In the genomic region with DNA sequence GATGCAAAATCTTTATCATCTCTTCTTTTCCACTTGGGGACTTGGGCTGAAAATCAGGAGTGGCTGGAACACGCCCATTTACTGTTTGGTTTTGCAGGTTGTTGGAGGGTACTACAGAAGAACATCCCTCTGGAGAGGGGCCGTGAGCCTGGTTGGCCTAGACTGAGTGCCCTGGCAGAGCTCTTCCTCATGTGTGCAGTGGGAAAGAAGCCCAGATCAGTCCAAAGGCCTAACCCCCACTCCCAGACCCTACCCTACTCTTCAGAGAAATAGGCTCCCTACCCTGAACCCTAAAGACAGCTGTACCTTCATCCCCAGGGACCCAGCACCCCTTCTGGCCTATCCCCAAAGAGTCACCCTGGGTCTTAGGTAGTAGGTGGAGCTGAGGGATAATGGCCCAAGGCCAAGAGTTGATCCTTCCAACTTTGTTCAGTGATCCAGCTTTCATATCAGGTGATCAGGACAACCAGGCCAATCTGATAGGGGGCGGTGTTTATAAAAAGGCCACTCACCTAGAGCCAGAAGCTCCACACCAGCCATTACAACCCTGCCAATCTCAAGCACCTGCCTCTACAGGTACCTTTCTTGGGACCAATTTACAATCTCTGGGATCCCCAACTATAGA, we compare ENCODE assay signal across 38 cellular contexts. TPM values are rescaled to one million over a fixed set of nuclear protein-coding genes. Genes with fewer than 3 reads are reported as not detected.
"Had no signal": no experiment of that assay in that cellular context is flagged by ENCODE, and none has a peak within 500 bp of the region (broad histone marks: within the 10 kb centered on the region; RNA-seq: fewer than 3 reads in every experiment).

A gene with protein sequence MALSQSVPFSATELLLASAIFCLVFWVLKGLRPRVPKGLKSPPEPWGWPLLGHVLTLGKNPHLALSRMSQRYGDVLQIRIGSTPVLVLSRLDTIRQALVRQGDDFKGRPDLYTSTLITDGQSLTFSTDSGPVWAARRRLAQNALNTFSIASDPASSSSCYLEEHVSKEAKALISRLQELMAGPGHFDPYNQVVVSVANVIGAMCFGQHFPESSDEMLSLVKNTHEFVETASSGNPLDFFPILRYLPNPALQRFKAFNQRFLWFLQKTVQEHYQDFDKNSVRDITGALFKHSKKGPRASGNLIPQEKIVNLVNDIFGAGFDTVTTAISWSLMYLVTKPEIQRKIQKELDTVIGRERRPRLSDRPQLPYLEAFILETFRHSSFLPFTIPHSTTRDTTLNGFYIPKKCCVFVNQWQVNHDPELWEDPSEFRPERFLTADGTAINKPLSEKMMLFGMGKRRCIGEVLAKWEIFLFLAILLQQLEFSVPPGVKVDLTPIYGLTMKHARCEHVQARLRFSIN (plus strand): TSS at position 524 of the 625 bp plus-strand sequence. CDS start 894 bp downstream, outside the sequence.

- H3K4me1 ChIP-seq: esophagus squamous epithelium, gastroesophageal sphincter had no signal

- DNase-seq: activated B cell treated with CpG ODN at 0.5 μM for 24 hours; activated CD4-positive, alpha-beta T cell treated with anti-CD3 and anti-CD28 coated beads for 48 hours; activated CD4-positive, alpha-beta T cell treated with anti-CD3 and anti-CD28 coated beads, Interleukin-2, amount 50 U/mL, for 1 hour; activated CD4-positive, alpha-beta T cell treated with anti-CD3 and anti-CD28 coated beads, Interleukin-2, amount 50 U/mL, for 48 hours; activated CD8-positive, alpha-beta memory T cell treated with anti-CD3 and anti-CD28 coated beads for 24 hours; activated CD8-positive, alpha-beta T cell treated with anti-CD3 and anti-CD28 coated beads for 36 hours; activated effector memory CD4-positive, alpha-beta T cell treated with Interleukin-2 at 50 U/mL for 16 hours; activated gamma-delta T cell treated with Interleukin-2 at 50 U/mL for 16 hours; activated naive CD4-positive, alpha-beta T cell treated with anti-CD3 and anti-CD28 coated beads, Interleukin-2, amount 50 U/mL, for 16 hours; activated naive CD4-positive, alpha-beta T cell treated with Interleukin-2 at 50 U/mL for 16 hours; activated T-cell treated with anti-CD3 and anti-CD28 coated beads, Interleukin-2, amount 50 U/mL, for 4 hours; amniotic stem cell; anterior cingulate cortex; brain microvascular endothelial cell; cortex of kidney; dermis blood vessel endothelial cell; effector CD4-positive, alpha-beta T cell; effector memory CD8-positive, alpha-beta T cell; erythroblast; esophagus squamous epithelium; foreskin melanocyte; T-helper 1 cell; T-helper 17 cell; T1000; WERI-Rb-1 had no signal

- H3K27me3 ChIP-seq: brain microvascular endothelial cell, esophagus squamous epithelium had no signal

- H3K27me3 Mint-ChIP-seq: activated naive CD8-positive, alpha-beta T cell; activated T-helper 17 cell treated with anti-CD3 and anti-CD28 coated beads, Interleukin-2, amount 50 U/mL, for 72 hours; central memory CD8-positive, alpha-beta T cell had no signal

- ATAC-seq: activated CD4-positive, CD25-positive, alpha-beta regulatory T cell treated with anti-CD3 and anti-CD28 coated beads, Interleukin-2, amount 50 U/mL, for 24 hours; activated CD8-positive, alpha-beta T cell treated with anti-CD3 and anti-CD28 coated beads for 36 hours; activated T-cell treated with anti-CD3 and anti-CD28 coated beads, Interleukin-2, amount 50 U/mL, for 4 hours; activated T-helper 17 cell treated with anti-CD3 and anti-CD28 coated beads, Interleukin-2, amount 50 U/mL, for 72 hours; effector memory CD8-positive, alpha-beta T cell; gastroesophageal sphincter; T-helper 17 cell had no signal

- H3K27ac ChIP-seq: brain microvascular endothelial cell, esophagus squamous epithelium, gastroesophageal sphincter, WERI-Rb-1 had no signal

- H3K27ac Mint-ChIP-seq: activated B cell treated with CpG ODN at 0.5 μM for 24 hours; activated CD8-positive, alpha-beta T cell treated with anti-CD3 and anti-CD28 coated beads for 36 hours; activated naive CD8-positive, alpha-beta T cell; activated T-helper 17 cell treated with anti-CD3 and anti-CD28 coated beads, Interleukin-2, amount 50 U/mL, for 72 hours; effector memory CD8-positive, alpha-beta T cell; T-helper 17 cell; T-helper 2 cell treated with Interferon-gamma antibody and Interleukin-4, amounts not matched to agents 5 μg/mL and 100 μg/mL, for 36 hours had no signal

- H3K9me3 ChIP-seq: esophagus squamous epithelium, gastroesophageal sphincter had no signal

- H3K9me3 Mint-ChIP-seq: activated B cell treated with CpG ODN at 0.5 μM for 24 hours; activated CD8-positive, alpha-beta T cell treated with anti-CD3 and anti-CD28 coated beads for 36 hours; activated T-cell treated with anti-CD3 and anti-CD28 coated beads, Interleukin-2, amount 50 U/mL, for 4 hours; activated T-helper 17 cell treated with anti-CD3 and anti-CD28 coated beads, Interleukin-2, amount 50 U/mL, for 72 hours; central memory CD8-positive, alpha-beta T cell; effector memory CD8-positive, alpha-beta T cell; T-helper 2 cell treated with Interferon-gamma antibody and Interleukin-4, amounts not matched to agents 5 μg/mL and 100 μg/mL, for 36 hours had no signal

- H3K36me3 ChIP-seq: brain microvascular endothelial cell, esophagus squamous epithelium, gastroesophageal sphincter, WERI-Rb-1 had no signal

- H3K4me1 Mint-ChIP-seq: activated B cell treated with CpG ODN at 0.5 μM for 24 hours; activated T-helper 17 cell treated with anti-CD3 and anti-CD28 coated beads, Interleukin-2, amount 50 U/mL, for 72 hours; central memory CD8-positive, alpha-beta T cell; T-helper 17 cell had no signal

- H3K4me3 ChIP-seq: esophagus squamous epithelium, gastroesophageal sphincter had no signal

- H3K4me3 Mint-ChIP-seq: activated B cell treated with CpG ODN at 0.5 μM for 24 hours; activated CD8-positive, alpha-beta T cell treated with anti-CD3 and anti-CD28 coated beads for 36 hours; activated naive CD8-positive, alpha-beta T cell; activated T-cell treated with anti-CD3 and anti-CD28 coated beads, Interleukin-2, amount 50 U/mL, for 4 hours; activated T-helper 17 cell treated with anti-CD3 and anti-CD28 coated beads, Interleukin-2, amount 50 U/mL, for 72 hours; central memory CD8-positive, alpha-beta T cell; effector memory CD8-positive, alpha-beta T cell; T-helper 17 cell; T-helper 2 cell treated with Interferon-gamma antibody and Interleukin-4, amounts not matched to agents 5 μg/mL and 100 μg/mL, for 36 hours had no signal

RNA-seq across cellular contexts. Expression of the gene that starts here (rescaled TPM):
- total RNA-seq: activated CD8-positive, alpha-beta T cell treated with anti-CD3 and anti-CD28 coated beads for 36 hours; activated T-helper 17 cell treated with anti-CD3 and anti-CD28 coated beads, Interleukin-2, amount 50 U/mL, for 72 hours; astrocyte; bronchial epithelial cell; cardiac septum; cerebellum; dermis blood vessel endothelial cell; esophagus squamous epithelium; fibroblast of lung; fibroblast of villous mesenchyme; gastroesophageal sphincter; glomerular endothelial cell; T-helper 17 cell had no signal
